ENCODE assay signal across 8 cellular contexts in genomic region chr3:180036092-180036677, GRCh38. TPM values are rescaled to one million over a fixed set of nuclear protein-coding genes. Genes with fewer than 3 reads are reported as not detected.
DNase-seq lines count a peak whose midpoint lies in the region; ATAC-seq, FAIRE-seq and TF ChIP-seq lines count a peak whose summit lies in the region.

No MANE protein-coding gene starts in this region.

- peak overlapping the region; percentile 85; the same call in 1 of the 2 replicates for H3K4me3 ChIP-seq in iPS DF 6.9 (ENCODE audit: low read length)

- H3K36me3 Mint-ChIP-seq in activated naive CD4-positive, alpha-beta T cell treated with anti-CD3 and anti-CD28 coated beads for 36 hours (ENCODE audit: low read depth) = no peaks in the 10 kb centered on the region

- H3K27me3 ChIP-seq in iPS DF 6.9 (ENCODE audit: control insufficient read depth, insufficient read depth, low read length) = 0 out of 2 replicates have a peak, but pooled peaks cover 2% of the 10 kb centered on the region

- no peaks in the 10 kb centered on the region for H3K36me3 ChIP-seq in iPS DF 6.9 (ENCODE audit: control insufficient read depth, insufficient read depth, low read length)

- WGBS in iPS DF 6.9 (ENCODE audit: insufficient coverage, insufficient read length) = no CpG with 5 or more reads among the region's 16 CpGs

- no peak overlapping the region for H3K27ac ChIP-seq in iPS DF 6.9 (ENCODE audit: low read length)

- H3K4me3 Mint-ChIP-seq in activated naive CD4-positive, alpha-beta T cell treated with anti-CD3 and anti-CD28 coated beads for 36 hours = peak overlapping the region; percentile 46

- intact Hi-C loops in activated naive CD4-positive, alpha-beta T cell treated with anti-CD3 and anti-CD28 coated beads for 36 hours (cut with micrococcal nuclease) = no loop called here

- no peak overlapping the region for H3K27ac Mint-ChIP-seq in activated naive CD4-positive, alpha-beta T cell treated with anti-CD3 and anti-CD28 coated beads for 36 hours

- H3K9me3 Mint-ChIP-seq in activated naive CD4-positive, alpha-beta T cell treated with anti-CD3 and anti-CD28 coated beads for 36 hours = no peaks in the 10 kb centered on the region

- TF ChIP-seq CTCF in D721Med (IDR thresholded peaks at IDR 0.05; ENCODE audit: insufficient read depth, missing control alignments) = no peak

- no peak for DNase-seq in activated naive CD4-positive, alpha-beta T cell treated with anti-CD3 and anti-CD28 coated beads for 36 hours
- no peak for DNase-seq in activated naive CD4-positive, alpha-beta T cell treated with Interleukin-2 at 50 U/mL for 16 hours
- DNase-seq in NCI-H82 treated with DMSO at 0.1 percent for 48 hours (lab: John Stamatoyannopoulos, UW; ENCODE audit: unreplicated experiment) (peak; percentile 88), iPS DF 6.9 (ENCODE audit: low read depth, low spot score) (no peak), LoVo (ENCODE audit: low spot score) (no peak), cortex of kidney (lab: John Stamatoyannopoulos, UW) (no peak), D721Med (ENCODE audit: insufficient read length, low spot score) (no peak)

- ATAC-seq in HG02852 (IDR thresholded peaks at IDR 0.05; ENCODE audit: unreplicated experiment) = peak; percentile 63

- CTCF ChIA-PET in activated naive CD4-positive, alpha-beta T cell treated with anti-CD3 and anti-CD28 coated beads for 36 hours (lab: Charles Lee) = no interaction called here

- peaks cover 9% of the 10 kb centered on the region for H3K4me1 Mint-ChIP-seq in activated naive CD4-positive, alpha-beta T cell treated with anti-CD3 and anti-CD28 coated beads for 36 hours (ENCODE audit: low read depth)

- no peak for FAIRE-seq in D721Med (lab: Jason Lieb, UNC)

- H3K27me3 Mint-ChIP-seq in activated naive CD4-positive, alpha-beta T cell treated with anti-CD3 and anti-CD28 coated beads for 36 hours (ENCODE audit: low read depth) = peaks cover 49% of the 10 kb centered on the region

- H3K9me3 ChIP-seq in iPS DF 6.9 (ENCODE audit: control insufficient read depth, insufficient read depth, low read length) = no peaks in the 10 kb centered on the region

- H3K4me1 ChIP-seq in iPS DF 6.9 (ENCODE audit: control insufficient read depth, insufficient read depth, low read length) = no peaks in the 10 kb centered on the region; the same call in 1 of the 2 replicates

RNA-seq across cellular contexts. Expression of gene PEX5L, which starts 0.6 kb away (rescaled TPM):
- total RNA-seq in activated naive CD4-positive, alpha-beta T cell treated with anti-CD3 and anti-CD28 coated beads for 36 hours = not detected
